ENCODE assay signal across 24 cellular contexts in genomic region chr10:56928717-56929116, GRCh38.
A peak's percentile ranks its signal among the peaks of the same experiment; 100 is the strongest.
DNase-seq lines count a peak whose midpoint lies in the region; ATAC-seq and TF ChIP-seq lines count a peak whose summit lies in the region.
"Had no signal": no experiment of that assay in that cellular context is flagged by ENCODE, and none has a peak within 500 bp of the region (broad histone marks: within the 10 kb centered on the region; RNA-seq: fewer than 3 reads in every experiment).

No MANE protein-coding gene starts in this region.

- no peak for ATAC-seq in PC-3
- ATAC-seq: CD8-positive, alpha-beta T cell had no signal

- H3K27me3 ChIP-seq in PC-3 (ENCODE audit: low read length) (no peaks in the 10 kb centered on the region), testis (no peaks in the 10 kb centered on the region)

- POLR2A ChIA-PET in PC-3 (lab: Charles Lee; ENCODE audit: unreplicated experiment): no interaction called here

- H3K9me2 ChIP-seq in PC-3 (replicated peaks; ENCODE audit: low read length): no peaks in the 10 kb centered on the region

- TF ChIP-seq CTCF in PC-3 (conservative IDR thresholded peaks at IDR 0.05; ENCODE audit: low read depth, low read length) (no peak), testis (IDR thresholded peaks at IDR 0.05) (no peak)

- H3K27ac ChIP-seq in PC-3 (ENCODE audit: low read length) (no peak overlapping the region), testis (no peak overlapping the region)
- H3K27ac ChIP-seq: 22Rv1 had no signal

- no peak overlapping the region for H3K4me2 ChIP-seq in PC-3 (ENCODE audit: low read length)

- no peak for TF ChIP-seq POLR2A in testis (IDR thresholded peaks at IDR 0.05)

- intact Hi-C loops in PC-3 (cut with micrococcal nuclease): no loop called here
- intact Hi-C loops in testis (cut with DNase I; ENCODE audit: low total_unique reads): no loop called here

- H3K9me3 ChIP-seq in PC-3 (ENCODE audit: low read length): peaks cover 29% of the 10 kb centered on the region
- no peaks in the 10 kb centered on the region for H3K9me3 ChIP-seq in testis

- no peaks in the 10 kb centered on the region for H3K79me2 ChIP-seq in PC-3 (ENCODE audit: low read length)

- CTCF ChIA-PET in PC-3 (lab: Charles Lee): no interaction called here

- H2AFZ ChIP-seq in PC-3 (ENCODE audit: low read length): no peak overlapping the region

- no peak overlapping the region for H3K9ac ChIP-seq in PC-3 (ENCODE audit: low read length)

- H3F3A ChIP-seq in PC-3 (ENCODE audit: low read length, unreplicated experiment): no peaks in the 10 kb centered on the region

- no peaks in the 10 kb centered on the region for H4K20me1 ChIP-seq in PC-3 (ENCODE audit: low read length)

- H3K36me3 ChIP-seq in PC-3 (ENCODE audit: low read depth, low read length) (no peaks in the 10 kb centered on the region), testis (ENCODE audit: low read depth, missing control alignments) (no peaks in the 10 kb centered on the region)

- H3K4me3 ChIP-seq in PC-3 (ENCODE audit: low read length) (no peak overlapping the region), testis (no peak overlapping the region)

- WGBS in testis, 2 donors: 36 to 61% methylated on average over 1 of the region's 1 CpG

- DNase-seq in DMS53 (lab: John Stamatoyannopoulos, UW) (peak; percentile 31), DMS53 treated with DMSO at 0.1 percent for 48 hours (lab: John Stamatoyannopoulos, UW; ENCODE audit: unreplicated experiment) (no peak), A172 (ENCODE audit: low spot score) (peak; percentile 12), PC-3 (peak; percentile 13), kidney glomerular epithelial cell (lab: John Stamatoyannopoulos, UW) (peak; percentile 58), T-helper 2 cell (no peak), testis (no peak), HuH-7.5 (ENCODE audit: low spot score) (no peak)
- DNase-seq: AML-193; C1 segment of cervical spinal cord; Calu3; CD8-positive, alpha-beta T cell; DMS153; EL; H7; KG1; NCI-H1092 treated with DMSO at 0.1 percent for 48 hours; NCI-H146; NCI-H2029; NCI-H2171; NCI-H446; NCI-H526; Right ventricle myocardium superior had no signal

- no TSS peak for BruUV-seq in PC-3 (replicated peaks; lab: Mats Ljungman, UMichigan)

- H3K4me1 ChIP-seq in PC-3 (ENCODE audit: insufficient read depth, low read length) (no peaks in the 10 kb centered on the region), testis (no peaks in the 10 kb centered on the region)

Comparison
In these comparisons a context has a peak if more than half of its experiments do, and no peak if none do; other contexts are left out.
1. DNase-seq: peak in DMS53 (single experiment), A172 (single experiment), PC-3 (single experiment) and kidney glomerular epithelial cell (single experiment); none in DMS53 treated with DMSO at 0.1 percent for 48 hours (single experiment), T-helper 2 cell (0 of 5), testis (single experiment) and HuH-7.5 (single experiment).